27 cellular contexts compared by ENCODE assay signal in genomic region chr3:34583451-34583850, GRCh38.
"Had no signal": no experiment of that assay in that cellular context is flagged by ENCODE, and none has a peak within 500 bp of the region (broad histone marks: within the 10 kb centered on the region; RNA-seq: fewer than 3 reads in every experiment).

No MANE protein-coding gene starts in this region.

- H3K36me3 ChIP-seq: ascending aorta, cardiac muscle cell, colonic mucosa, WERI-Rb-1 had no signal

- H3K4me3 ChIP-seq: ascending aorta, cardiac muscle cell, colonic mucosa had no signal

- DNase-seq: activated CD4-positive, alpha-beta memory T cell treated with anti-CD3 and anti-CD28 coated beads, Interleukin-2, amount 10 ng/mL, durations not matched to agents 7 days and 5 days; activated CD4-positive, alpha-beta T cell treated with anti-CD3 and anti-CD28 coated beads for 1 hour; activated CD4-positive, alpha-beta T cell treated with anti-CD3 and anti-CD28 coated beads for 36 hours; activated CD4-positive, alpha-beta T cell treated with anti-CD3 and anti-CD28 coated beads for 48 hours; activated CD4-positive, alpha-beta T cell treated with anti-CD3 and anti-CD28 coated beads, Interleukin-2, amount 10 ng/mL, durations not matched to agents 7 days and 5 days; activated CD4-positive, alpha-beta T cell treated with anti-CD3 and anti-CD28 coated beads, Interleukin-2, amount 50 U/mL, for 48 hours; activated CD4-positive, CD25-positive, alpha-beta regulatory T cell; activated CD8-positive, alpha-beta memory T cell treated with anti-CD3 and anti-CD28 coated beads for 24 hours; activated CD8-positive, alpha-beta memory T cell treated with anti-CD3 and anti-CD28 coated beads, Interleukin-2, amount 10 ng/mL, durations not matched to agents 7 days and 5 days; activated CD8-positive, alpha-beta memory T cell treated with anti-CD3 and anti-CD28 coated beads, Interleukin-2, amount 50 U/mL, for 48 hours; activated CD8-positive, alpha-beta T cell treated with anti-CD3 and anti-CD28 coated beads, Interleukin-2, amount 10 ng/mL, durations not matched to agents 7 days and 5 days; activated effector memory CD4-positive, alpha-beta T cell treated with Interleukin-2 at 50 U/mL for 16 hours; activated gamma-delta T cell; activated naive CD4-positive, alpha-beta T cell treated with anti-CD3 and anti-CD28 coated beads, Interleukin-2, amount 10 ng/mL, durations not matched to agents 7 days and 5 days; activated naive CD4-positive, alpha-beta T cell treated with Interleukin-2 at 50 U/mL for 16 hours; activated naive CD8-positive, alpha-beta T cell treated with anti-CD3 and anti-CD28 coated beads, Interleukin-2, amount 10 ng/mL, durations not matched to agents 7 days and 5 days; activated naive CD8-positive, alpha-beta T cell treated with anti-CD3 and anti-CD28 coated beads, Interleukin-2, amount 50 U/mL, for 24 hours; activated T-cell treated with anti-CD3 and anti-CD28 coated beads, Interleukin-2, amount 50 U/mL, for 24 hours; activated T-cell treated with anti-CD3 and anti-CD28 coated beads, Interleukin-2, amount 50 U/mL, for 48 hours; amygdala; anterior cingulate cortex; colonic mucosa; T-helper 2 cell; T-helper 9 cell; WERI-Rb-1 had no signal

- H3K4me1 ChIP-seq: colonic mucosa had no signal

- H3K27ac ChIP-seq: ascending aorta, cardiac muscle cell, colonic mucosa, WERI-Rb-1 had no signal

- H3K9me3 ChIP-seq: colonic mucosa had no signal

- H3K27me3 ChIP-seq: ascending aorta, cardiac muscle cell, colonic mucosa had no signal
